ENCODE assay signal across 1 cellular context in the genomic region with DNA sequence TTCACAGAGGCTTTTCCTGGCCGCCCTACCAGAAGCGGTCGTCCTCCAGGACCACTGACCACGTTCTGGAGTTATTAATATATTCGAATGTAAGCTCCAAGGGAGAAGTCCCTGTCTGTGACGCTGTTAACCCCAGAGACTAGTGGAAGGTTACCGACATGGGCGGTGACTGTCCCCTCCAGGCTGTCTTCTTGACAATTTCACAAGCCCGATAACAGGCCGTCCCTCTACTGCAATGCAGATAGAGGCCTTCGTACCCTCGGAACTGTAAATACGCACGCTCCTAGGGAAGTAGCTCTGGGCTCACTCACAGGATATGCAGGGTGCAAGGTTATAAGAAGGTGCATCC.
TF ChIP-seq lines count a peak whose summit lies in the region.

No MANE protein-coding gene starts in this region.

TF ChIP-seq in HEK293, 187 proteins besides CTCF, POLR2A, EP300 and RAD21 (continued from another document):
- TF ChIP-seq MZF1 (tag by site-specific recombination; IDR thresholded peaks at IDR 0.05; ENCODE audit: borderline replicate concordance) (0 out of 2 replicates have a peak, but pooled peaks have one; percentile 22), ZBTB17 (tag by site-specific recombination; IDR thresholded peaks at IDR 0.05) (peak; percentile 49), ZNF501 (tag by site-specific recombination; IDR thresholded peaks at IDR 0.05) (0 out of 2 replicates have a peak, but pooled peaks have one; percentile 18), SCRT2 (tag by site-specific recombination; IDR thresholded peaks at IDR 0.05) (no peak)
